In genomic region chr3:141415959-141416358, GRCh38 we compare ENCODE assay signal across 18 cellular contexts. TPM values are rescaled to one million over a fixed set of nuclear protein-coding genes. Genes with fewer than 3 reads are reported as not detected.
A peak's percentile ranks its signal among the peaks of the same experiment; 100 is the strongest.
DNase-seq lines count a peak whose midpoint lies in the region; ATAC-seq and TF ChIP-seq lines count a peak whose summit lies in the region.
"Had no signal": no experiment of that assay in that cellular context is flagged by ENCODE, and none has a peak within 500 bp of the region (broad histone marks: within the 10 kb centered on the region; RNA-seq: fewer than 3 reads in every experiment).

No MANE protein-coding gene starts in this region.

- H3K27ac ChIP-seq in gastroesophageal sphincter: peak overlapping the region; percentile 19 to 100 (median 98)
- H3K27ac ChIP-seq in gastrocnemius medialis: peak overlapping the region; percentile 92 to 99 (median 96)
- no peak overlapping the region for H3K27ac ChIP-seq in hepatocyte
- H3K27ac ChIP-seq: colonic mucosa, SJSA1 had no signal

- peak overlapping the region; percentile 99 for H3K27ac Mint-ChIP-seq in T-cell
- H3K27ac Mint-ChIP-seq: H9, memory B cell had no signal

- H3K4me3 Mint-ChIP-seq in T-cell: no peak overlapping the region
- H3K4me3 Mint-ChIP-seq: H9, memory B cell had no signal

- H3K9me3 Mint-ChIP-seq in T-cell: no peaks in the 10 kb centered on the region
- H3K9me3 Mint-ChIP-seq: H9 had no signal

- peaks cover 0 to 47% of the 10 kb centered on the region in 2 donors for H3K36me3 ChIP-seq in gastroesophageal sphincter
- H3K36me3 ChIP-seq in gastrocnemius medialis: peaks cover 0 to 18% of the 10 kb centered on the region in 2 donors
- H3K36me3 ChIP-seq in hepatocyte (replicated peaks; ENCODE audit: insufficient read depth, low read depth): no peaks in the 10 kb centered on the region
- H3K36me3 ChIP-seq: colonic mucosa had no signal

- H3K9me2 ChIP-seq in hepatocyte (replicated peaks; ENCODE audit: insufficient read depth): no peaks in the 10 kb centered on the region

- in situ Hi-C loops in gastrocnemius medialis (cut with MboI; ENCODE audit: low sequenced_read_pairs in 4 of 4): loop anchor here in 1 of 4 donors (25.0 kb wide), 1 partner anchor 479 kb away; the partner anchor contains the start of gene SLC25A36

- no peak for TF ChIP-seq POLR2A in gastroesophageal sphincter (IDR thresholded peaks at IDR 0.05)
- TF ChIP-seq POLR2A in gastrocnemius medialis (IDR thresholded peaks at IDR 0.05): no peak

- no peak for ATAC-seq in T-cell (replicated peaks in 1 of 4)
- no peak for ATAC-seq in gastroesophageal sphincter
- no peak for ATAC-seq in gastrocnemius medialis
- ATAC-seq in HG03378 (IDR thresholded peaks at IDR 0.05; ENCODE audit: unreplicated experiment): no peak
- ATAC-seq in HG02571 (IDR thresholded peaks at IDR 0.05; ENCODE audit: unreplicated experiment): no peak

- 49 to 53% methylated on average over 4 of the region's 4 CpGs for WGBS in gastroesophageal sphincter (ENCODE audit: low coverage in 1 of 2), 2 donors
- 80% methylated on average over 4 of the region's 4 CpGs for WGBS in hepatocyte (ENCODE audit: low lambda C conversion rate, missing lambda C conversion rate)

- H3K79me2 ChIP-seq in hepatocyte: peaks cover 63% of the 10 kb centered on the region

- peaks cover 54% of the 10 kb centered on the region for H3K36me3 Mint-ChIP-seq in T-cell

- no peaks in the 10 kb centered on the region for H4K20me1 ChIP-seq in hepatocyte (ENCODE audit: insufficient read depth, poor library complexity, severe bottlenecking)

- TF ChIP-seq CTCF in gastroesophageal sphincter (IDR thresholded peaks at IDR 0.05): no peak
- TF ChIP-seq CTCF in gastrocnemius medialis (IDR thresholded peaks at IDR 0.05 in 4 of 5, conservative IDR thresholded peaks at IDR 0.05 in 1 of 5): no peak
- TF ChIP-seq CTCF in hepatocyte (IDR thresholded peaks at IDR 0.05; ENCODE audit: poor library complexity): no peak

- POLR2A ChIA-PET in T-cell (lab: Charles Lee): no interaction called here

- no peak for TF ChIP-seq EP300 in gastroesophageal sphincter (IDR thresholded peaks at IDR 0.05)

- no peaks in the 10 kb centered on the region for H3K9me3 ChIP-seq in gastroesophageal sphincter
- H3K9me3 ChIP-seq in gastrocnemius medialis: no peaks in the 10 kb centered on the region
- H3K9me3 ChIP-seq in hepatocyte (ENCODE audit: low read depth): no peaks in the 10 kb centered on the region
- H3K9me3 ChIP-seq: colonic mucosa, SJSA1 had no signal

- no peak overlapping the region for H2AFZ ChIP-seq in hepatocyte

- peaks cover 32 to 98% (median 55%) of the 10 kb centered on the region in 3 donors for H3K4me1 ChIP-seq in gastroesophageal sphincter
- H3K4me1 ChIP-seq in gastrocnemius medialis: peaks cover 43 to 44% of the 10 kb centered on the region in 2 donors
- peaks cover 28% of the 10 kb centered on the region for H3K4me1 ChIP-seq in hepatocyte (ENCODE audit: insufficient read depth)

- H3K4me3 ChIP-seq in gastroesophageal sphincter (no peak overlapping the region), gastrocnemius medialis (no peak overlapping the region), hepatocyte (no peak overlapping the region)
- H3K4me3 ChIP-seq: colonic mucosa, SJSA1, smooth muscle cell had no signal

- peak; percentile 63 for DNase-seq in EH (ENCODE audit: low read depth)
- no peak for DNase-seq in T-cell
- no peak for DNase-seq in gastrocnemius medialis
- no peak for DNase-seq in hepatocyte (ENCODE audit: low spot score)
- DNase-seq in NCI-H2171 treated with DMSO at 0.1 percent for 48 hours (lab: John Stamatoyannopoulos, UW): no peak
- DNase-seq: activated CD4-positive, alpha-beta T cell treated with anti-CD3 and anti-CD28 coated beads, Interleukin-2, amount 50 U/mL, for 4 hours; amniotic stem cell; C1 segment of cervical spinal cord; colonic mucosa; H9; NCI-H1105; stimulated activated naive CD4-positive, alpha-beta T cell had no signal

- peaks cover 75 to 88% (median 84%) of the 10 kb centered on the region in 3 donors for H3K4me1 Mint-ChIP-seq in T-cell

- CTCF ChIA-PET in T-cell (lab: Charles Lee): no interaction called here

- no peaks in the 10 kb centered on the region for H3K27me3 Mint-ChIP-seq in T-cell
- H3K27me3 Mint-ChIP-seq: memory B cell had no signal

- intact Hi-C loops in gastrocnemius medialis (cut with DNase I; ENCODE audit: low total_unique reads): no loop called here

- no peak overlapping the region for H3K4me2 ChIP-seq in hepatocyte
- H3K4me2 ChIP-seq: smooth muscle cell had no signal

- no peaks in the 10 kb centered on the region for H3K27me3 ChIP-seq in gastroesophageal sphincter
- H3K27me3 ChIP-seq in gastrocnemius medialis: no peaks in the 10 kb centered on the region
- H3K27me3 ChIP-seq in hepatocyte: no peaks in the 10 kb centered on the region
- H3K27me3 ChIP-seq: colonic mucosa, SJSA1 had no signal

RNA-seq across cellular contexts. Expression of gene ZBTB38, which starts 47.7 kb away (rescaled TPM):
- total RNA-seq in T-cell (10 to 100 TPM; 38.7 to 72.3 (median 58.2) TPM), gastroesophageal sphincter (100 to 1,000 TPM; 183 to 225 (median 203) TPM), gastrocnemius medialis (100 to 1,000 TPM; 160 to 415 (median 232) TPM), hepatocyte (122 and 140 TPM in 2 replicates)
- polyA plus RNA-seq in hepatocyte: 31.6 and 32.7 TPM in 2 replicates
